8 cellular contexts compared by ENCODE assay signal in the genomic region with DNA sequence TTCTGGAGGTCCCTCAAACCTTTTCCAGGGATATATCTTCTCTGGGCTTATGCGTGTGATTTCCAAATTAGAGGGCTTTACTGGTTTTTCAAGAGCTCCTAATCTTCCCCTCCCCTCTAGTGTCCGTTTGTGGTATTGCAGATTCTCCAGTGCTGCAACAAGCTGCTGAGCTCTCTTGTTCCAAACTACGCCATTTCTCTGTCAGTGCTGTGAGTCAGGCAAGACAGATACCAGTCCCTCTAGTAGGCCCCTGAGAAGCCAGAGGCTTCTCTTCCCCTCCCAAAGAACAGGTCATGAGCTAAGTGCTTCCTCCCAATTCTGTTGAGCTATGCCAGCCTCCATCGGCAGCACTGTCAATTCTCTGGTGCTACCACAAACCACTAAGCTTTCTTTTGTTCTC.
DNase-seq lines count a peak whose midpoint lies in the region; ATAC-seq and TF ChIP-seq lines count a peak whose summit lies in the region.

No MANE protein-coding gene starts in this region.

- H3K9me2 ChIP-seq in OCI-LY7 (ENCODE audit: insufficient read depth, low read length): no peaks in the 10 kb centered on the region

- H4K20me1 ChIP-seq in OCI-LY7 (ENCODE audit: insufficient read depth, low read length): no peaks in the 10 kb centered on the region

- peaks cover 29% of the 10 kb centered on the region for H3K36me3 Mint-ChIP-seq in CD4-positive, alpha-beta T cell (ENCODE audit: low read depth)

- H3K27me3 ChIP-seq in CD4-positive, alpha-beta T cell (ENCODE audit: control insufficient read depth, insufficient read depth, low read length): no peaks in the 10 kb centered on the region

- intact Hi-C loops in CD4-positive, alpha-beta T cell (cut with DNase I, micrococcal nuclease): no loop called here
- intact Hi-C loops in OCI-LY7 (cut with micrococcal nuclease; ENCODE audit: unreplicated experiment): no loop called here

- no peaks in the 10 kb centered on the region for H3K4me1 Mint-ChIP-seq in CD4-positive, alpha-beta T cell (ENCODE audit: low read depth)

- H3K36me3 ChIP-seq in OCI-LY7 (ENCODE audit: insufficient read depth, low read length): peaks cover 15% of the 10 kb centered on the region

- H3K4me2 ChIP-seq in OCI-LY7 (ENCODE audit: low read length): no peak overlapping the region

- H3K79me2 ChIP-seq in OCI-LY7 (ENCODE audit: insufficient read depth, low read depth, low read length): no peaks in the 10 kb centered on the region

- no peak overlapping the region for H3K27ac Mint-ChIP-seq in CD4-positive, alpha-beta T cell

- no peak overlapping the region for H3K27ac ChIP-seq in CD4-positive, alpha-beta T cell (ENCODE audit: low read depth, low read length)
- H3K27ac ChIP-seq in OCI-LY7 (ENCODE audit: low read depth, low read length, poor library complexity, severe bottlenecking): no peak overlapping the region

- H3K9me3 Mint-ChIP-seq in CD4-positive, alpha-beta T cell: peaks cover 4% of the 10 kb centered on the region

- no TSS peak for BruUV-seq in OCI-LY7 (replicated peaks; lab: Mats Ljungman, UMichigan)

- no peaks in the 10 kb centered on the region for H3K9me3 ChIP-seq in CD4-positive, alpha-beta T cell (ENCODE audit: control insufficient read depth, low read length)
- no peaks in the 10 kb centered on the region for H3K9me3 ChIP-seq in OCI-LY7 (ENCODE audit: low read length)

- H3K27me3 Mint-ChIP-seq in CD4-positive, alpha-beta T cell: no peaks in the 10 kb centered on the region

- H3K4me3 ChIP-seq in OCI-LY7 (ENCODE audit: low read depth, low read length, poor library complexity, severe bottlenecking) (no peak overlapping the region), skeletal muscle cell (ENCODE audit: low read depth, low read length) (no peak overlapping the region)

- POLR2A ChIA-PET in CD4-positive, alpha-beta T cell (lab: Charles Lee): interaction anchor here (0.5 to 0.9 kb wide), 2 partner anchors 226 to 499 kb away, joined by 3 read pairs; no protein-coding TSS in a partner anchor
- POLR2A ChIA-PET in HEK293T (lab: Yijun Ruan, JAX) (interaction anchor here (1.0 kb wide), 1 partner anchor 149 kb away, joined by 3 read pairs; no protein-coding TSS in a partner anchor), OCI-LY7 (lab: Charles Lee) (interaction anchor here (0.7 to 1.0 kb wide), 2 partner anchors 11 to 12 kb away, joined by 3 to 5 read pairs; no protein-coding TSS in a partner anchor)

- TF ChIP-seq CTCF in CD4-positive, alpha-beta T cell (IDR thresholded peaks at IDR 0.05): peak; percentile 86
- TF ChIP-seq CTCF in OCI-LY7 (conservative IDR thresholded peaks at IDR 0.05; ENCODE audit: low read length): peak; percentile 85

- CTCF ChIA-PET in CD4-positive, alpha-beta T cell (lab: Charles Lee): interaction anchor here (0.5 to 1.9 kb wide), 7 partner anchors 10 to 487 kb away, joined by 3 to 7 read pairs (median 4); no protein-coding TSS in a partner anchor
- CTCF ChIA-PET in HEK293T (lab: Yijun Ruan, JAX) (interaction anchor here (0.6 to 1.6 kb wide), 10 partner anchors 11 to 523 kb away, joined by 3 to 12 read pairs (median 3); no protein-coding TSS in a partner anchor), OCI-LY7 (lab: Charles Lee; ENCODE audit: unreplicated experiment) (interaction anchor here (0.6 to 1.6 kb wide), 4 partner anchors 12 to 357 kb away, joined by 3 to 5 read pairs (median 3); no protein-coding TSS in a partner anchor)

- H3K4me3 Mint-ChIP-seq in CD4-positive, alpha-beta T cell: no peak overlapping the region

- H2AFZ ChIP-seq in OCI-LY7 (ENCODE audit: low read length): no peak overlapping the region; the same call in 1 of the 2 replicates

- ATAC-seq in CD4-positive, alpha-beta T cell (ENCODE audit: poor library complexity): peak; percentile 43
- ATAC-seq in GM21619 (IDR thresholded peaks at IDR 0.05; ENCODE audit: unreplicated experiment) (no peak), GM19035 (IDR thresholded peaks at IDR 0.05; ENCODE audit: unreplicated experiment) (no peak)

- peak in 9 of 10 experiments; percentile 3 to 40 (median 24) for DNase-seq in CD4-positive, alpha-beta T cell
- DNase-seq in HEK293T (ENCODE audit: extremely low spot score): peak; percentile 61
- peak; percentile 74 for DNase-seq in OCI-LY7 (ENCODE audit: low spot score)
- peak; percentile 9 for DNase-seq in activated T-helper 1 cell treated with Interleukin-2 at 50 U/mL for 16 hours (ENCODE audit: low read depth)
- DNase-seq in germinal center (ENCODE audit: low spot score): peak; percentile 45
- DNase-seq in skeletal muscle cell (ENCODE audit: low read depth): peak; percentile 87

- H3K4me1 ChIP-seq in OCI-LY7 (ENCODE audit: insufficient read depth, low read length, poor library complexity, severe bottlenecking): peaks cover 8% of the 10 kb centered on the region

TF ChIP-seq in HEK293T, 16 proteins besides CTCF, POLR2A, EP300 and RAD21:
- TF ChIP-seq FOXM1 (IDR thresholded peaks at IDR 0.05; ENCODE audit: borderline replicate concordance) (no peak), SUZ12 (IDR thresholded peaks at IDR 0.05) (no peak), ELF4 (IDR thresholded peaks at IDR 0.05) (no peak), FOXA1 (IDR thresholded peaks at IDR 0.05) (no peak), BHLHE40 (IDR thresholded peaks at IDR 0.05; ENCODE audit: borderline replicate concordance) (no peak), LEF1 (IDR thresholded peaks at IDR 0.05; ENCODE audit: borderline replicate concordance) (no peak), ARNT (IDR thresholded peaks at IDR 0.05) (no peak), SP1 (IDR thresholded peaks at IDR 0.05) (no peak), FOXK2 (IDR thresholded peaks at IDR 0.05) (no peak), TARDBP (IDR thresholded peaks at IDR 0.05) (no peak), NFRKB (IDR thresholded peaks at IDR 0.05) (no peak), L3MBTL2 (conservative IDR thresholded peaks at IDR 0.05) (no peak), ZNF384 (IDR thresholded peaks at IDR 0.05) (no peak), HDGF (IDR thresholded peaks at IDR 0.05; ENCODE audit: borderline replicate concordance) (no peak), CTBP1 (IDR thresholded peaks at IDR 0.05; ENCODE audit: borderline replicate concordance) (no peak)
- TF ChIP-seq, protein P1, sequence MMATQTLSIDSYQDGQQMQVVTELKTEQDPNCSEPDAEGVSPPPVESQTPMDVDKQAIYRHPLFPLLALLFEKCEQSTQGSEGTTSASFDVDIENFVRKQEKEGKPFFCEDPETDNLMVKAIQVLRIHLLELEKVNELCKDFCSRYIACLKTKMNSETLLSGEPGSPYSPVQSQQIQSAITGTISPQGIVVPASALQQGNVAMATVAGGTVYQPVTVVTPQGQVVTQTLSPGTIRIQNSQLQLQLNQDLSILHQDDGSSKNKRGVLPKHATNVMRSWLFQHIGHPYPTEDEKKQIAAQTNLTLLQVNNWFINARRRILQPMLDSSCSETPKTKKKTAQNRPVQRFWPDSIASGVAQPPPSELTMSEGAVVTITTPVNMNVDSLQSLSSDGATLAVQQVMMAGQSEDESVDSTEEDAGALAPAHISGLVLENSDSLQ (IDR thresholded peaks at IDR 0.05): no peak
TF ChIP-seq in HEK293T: peak in this region for 0.

Comparison
In these comparisons a context has a peak if more than half of its experiments do, and no peak if none do; other contexts are left out.
1. DNase-seq: peak in every context shown above with its lines; median percentile 87 in skeletal muscle cell; 74 in OCI-LY7; 61 in HEK293T; 45 in germinal center; 24 in CD4-positive, alpha-beta T cell; 9 in activated T-helper 1 cell treated with Interleukin-2 at 50 U/mL for 16 hours.